In the genomic region with DNA sequence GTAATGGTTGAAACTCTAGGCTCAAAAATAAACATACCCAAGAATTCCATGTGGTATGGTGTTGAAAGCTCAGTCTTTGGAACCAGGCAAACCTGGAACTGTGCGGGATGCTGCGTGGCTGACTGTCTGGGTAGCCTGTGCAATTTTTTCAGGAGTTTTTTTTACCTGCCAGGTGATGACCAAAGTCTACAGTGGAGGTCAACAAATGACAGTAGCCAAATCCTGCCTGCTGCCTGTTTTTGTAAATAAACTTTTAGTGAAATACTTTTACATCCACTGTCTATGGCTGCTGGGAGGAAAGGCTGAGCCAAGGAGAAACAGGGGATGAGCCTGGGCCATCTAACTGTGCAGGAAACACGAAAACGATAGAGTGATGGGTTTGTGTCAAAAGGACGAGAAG, we compare ENCODE assay signal across 29 cellular contexts.
"Had no signal": no experiment of that assay in that cellular context is flagged by ENCODE, and none has a peak within 500 bp of the region (broad histone marks: within the 10 kb centered on the region; RNA-seq: fewer than 3 reads in every experiment).

No MANE protein-coding gene starts in this region.

- H3K36me3 ChIP-seq: ascending aorta, cardiac muscle cell had no signal

- H3K27me3 ChIP-seq: ascending aorta, cardiac muscle cell had no signal

- H3K9me3 ChIP-seq: ascending aorta had no signal

- ATAC-seq: activated CD8-positive, alpha-beta T cell treated with anti-CD3 and anti-CD28 coated beads for 36 hours; activated naive CD8-positive, alpha-beta T cell treated with anti-CD3 and anti-CD28 coated beads, Interleukin-2, amount 50 U/mL, for 24 hours; T-cell; T-helper 17 cell had no signal

- H3K4me3 ChIP-seq: ascending aorta, cardiac muscle cell had no signal

- H3K4me1 ChIP-seq: ascending aorta had no signal

- FAIRE-seq: bronchial epithelial cell, TTC549 had no signal

- DNase-seq: activated B cell treated with CpG ODN at 0.5 μM for 24 hours; activated CD4-positive, alpha-beta memory T cell treated with anti-CD3 and anti-CD28 coated beads for 36 hours; activated CD4-positive, alpha-beta T cell treated with anti-CD3 and anti-CD28 coated beads for 4 hours; activated CD4-positive, alpha-beta T cell treated with anti-CD3 and anti-CD28 coated beads, Interleukin-2, amount 10 ng/mL, durations not matched to agents 24 days and 14 days; activated CD4-positive, alpha-beta T cell treated with anti-CD3 and anti-CD28 coated beads, Interleukin-2, amount 50 U/mL, for 1 hour; activated CD4-positive, alpha-beta T cell treated with anti-CD3 and anti-CD28 coated beads, Interleukin-2, amount 50 U/mL, for 4 hours; activated CD4-positive, CD25-positive, alpha-beta regulatory T cell treated with anti-CD3 and anti-CD28 coated beads, Interleukin-2, amount 50 U/mL, for 72 hours; activated CD8-positive, alpha-beta memory T cell treated with anti-CD3 and anti-CD28 coated beads, Interleukin-2, amount 50 U/mL, for 48 hours; activated CD8-positive, alpha-beta T cell treated with anti-CD3 and anti-CD28 coated beads for 36 hours; activated effector memory CD4-positive, alpha-beta T cell treated with Interleukin-2 at 50 U/mL for 16 hours; activated gamma-delta T cell; activated naive CD4-positive, alpha-beta T cell treated with anti-CD3 and anti-CD28 coated beads, Interleukin-2, amount 10 ng/mL, durations not matched to agents 7 days and 5 days; activated naive CD4-positive, alpha-beta T cell treated with Interleukin-2 at 50 U/mL for 16 hours; activated naive CD8-positive, alpha-beta T cell treated with anti-CD3 and anti-CD28 coated beads, Interleukin-2, amount 10 ng/mL, durations not matched to agents 7 days and 5 days; activated naive CD8-positive, alpha-beta T cell treated with anti-CD3 and anti-CD28 coated beads, Interleukin-2, amount 50 U/mL, for 24 hours; activated T-cell treated with anti-CD3 and anti-CD28 coated beads, Interleukin-2, amount 50 U/mL, for 24 hours; activated T-cell treated with anti-CD3 and anti-CD28 coated beads, Interleukin-2, amount 50 U/mL, for 48 hours; amygdala; anterior cingulate cortex; caudate nucleus; cerebellar nuclear complex; T-cell; T-helper 17 cell; T1000 had no signal

- H3K27ac ChIP-seq: ascending aorta, cardiac muscle cell, VCaP had no signal
